30 cellular contexts compared by ENCODE assay signal in the genomic region with DNA sequence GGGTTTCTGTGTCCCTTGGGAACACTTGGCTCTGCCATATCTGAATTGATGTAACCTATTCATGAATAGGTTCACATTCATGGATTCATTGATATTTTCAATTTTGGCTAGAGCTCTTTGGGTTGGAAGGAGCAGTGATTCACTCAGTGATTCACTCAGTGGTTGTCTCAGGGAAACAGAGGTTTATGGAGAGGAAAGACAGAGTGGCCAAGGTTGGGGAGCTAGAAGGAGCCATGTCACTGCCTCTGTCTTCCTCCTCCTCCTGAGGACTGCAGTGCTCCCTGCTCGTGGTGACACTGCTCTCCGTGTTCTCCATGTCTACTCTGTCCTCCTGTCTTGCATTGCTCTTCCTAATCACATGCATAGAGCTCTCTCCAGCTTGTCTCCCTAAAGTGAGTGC. TPM values are rescaled to one million over a fixed set of nuclear protein-coding genes. Genes with fewer than 3 reads are reported as not detected.
DNase-seq lines count a peak whose midpoint lies in the region; ATAC-seq and TF ChIP-seq lines count a peak whose summit lies in the region.
"Had no signal": no experiment of that assay in that cellular context is flagged by ENCODE, and none has a peak within 500 bp of the region (broad histone marks: within the 10 kb centered on the region; RNA-seq: fewer than 3 reads in every experiment).

No MANE protein-coding gene starts in this region.

- H3K27me3 ChIP-seq in PC-3 (ENCODE audit: low read length): no peaks in the 10 kb centered on the region
- H3K27me3 ChIP-seq: esophagus muscularis mucosa, ovary, SJCRH30, upper lobe of right lung had no signal

- H3K4me1 ChIP-seq in PC-3 (ENCODE audit: insufficient read depth, low read length): no peaks in the 10 kb centered on the region
- H3K4me1 ChIP-seq: esophagus muscularis mucosa, SJCRH30, upper lobe of right lung had no signal

- H3F3A ChIP-seq in PC-3 (ENCODE audit: low read length, unreplicated experiment): no peaks in the 10 kb centered on the region

- H3K9ac ChIP-seq in PC-3 (ENCODE audit: low read length): no peak overlapping the region

- peaks cover 18% of the 10 kb centered on the region for H3K36me3 Mint-ChIP-seq in activated naive CD4-positive, alpha-beta T cell treated with anti-CD3 and anti-CD28 coated beads, Interleukin-2, amount 50 U/mL, for 24 hours

- WGBS in lower leg skin, 2 donors: 86 to 95% methylated on average over 2 of the region's 2 CpGs

- H3K9me3 ChIP-seq in PC-3 (ENCODE audit: low read length): no peaks in the 10 kb centered on the region
- H3K9me3 ChIP-seq: esophagus muscularis mucosa, ovary, SJCRH30, upper lobe of right lung had no signal

- intact Hi-C loops in PC-3 (cut with micrococcal nuclease): no loop called here
- intact Hi-C loops in lower leg skin (cut with DNase I; ENCODE audit: low total_unique reads): no loop called here

- in situ Hi-C loops in GM13977 (cut with MboI; ENCODE audit: low pct_unique_long_range_greater_than_20kb, low sequenced_read_pairs, unreplicated experiment): no loop called here

- no peaks in the 10 kb centered on the region for H3K9me3 Mint-ChIP-seq in activated naive CD4-positive, alpha-beta T cell treated with anti-CD3 and anti-CD28 coated beads, Interleukin-2, amount 50 U/mL, for 24 hours
- H3K9me3 Mint-ChIP-seq: activated CD4-positive, alpha-beta T cell treated with anti-CD3 and anti-CD28 coated beads, Interleukin-2, amount 10 ng/mL, durations not matched to agents 24 days and 14 days; activated T-cell treated with anti-CD3 and anti-CD28 coated beads, Interleukin-2, amount 50 U/mL, for 24 hours; CD4-positive, CD25-positive, alpha-beta regulatory T cell; H9; nephron progenitor cell; stimulated activated naive B cell treated with anti-CD40 and anti-IgM and Interleukin-4, amounts not matched to agents 10 μg/mL and 1 μg/mL and 100 μg/mL, for 72 hours had no signal

- H3K27ac Mint-ChIP-seq in activated naive CD4-positive, alpha-beta T cell treated with anti-CD3 and anti-CD28 coated beads, Interleukin-2, amount 50 U/mL, for 24 hours: peak overlapping the region; percentile 72
- H3K27ac Mint-ChIP-seq: activated CD4-positive, alpha-beta T cell treated with anti-CD3 and anti-CD28 coated beads, Interleukin-2, amount 10 ng/mL, durations not matched to agents 24 days and 14 days; activated T-cell treated with anti-CD3 and anti-CD28 coated beads, Interleukin-2, amount 50 U/mL, for 24 hours; H9; nephron progenitor cell; stimulated activated naive B cell treated with anti-CD40 and anti-IgM and Interleukin-4, amounts not matched to agents 10 μg/mL and 1 μg/mL and 100 μg/mL, for 72 hours had no signal

- no peak overlapping the region for H3K4me3 ChIP-seq in PC-3 (ENCODE audit: low read length)
- H3K4me3 ChIP-seq in lower leg skin (ENCODE audit: low read depth, poor library complexity, severe bottlenecking): no peak overlapping the region
- H3K4me3 ChIP-seq: esophagus muscularis mucosa, ovary, SJCRH30, upper lobe of right lung had no signal

- H3K4me3 Mint-ChIP-seq in activated naive CD4-positive, alpha-beta T cell treated with anti-CD3 and anti-CD28 coated beads, Interleukin-2, amount 50 U/mL, for 24 hours: no peak overlapping the region
- H3K4me3 Mint-ChIP-seq: activated CD4-positive, alpha-beta T cell treated with anti-CD3 and anti-CD28 coated beads, Interleukin-2, amount 10 ng/mL, durations not matched to agents 24 days and 14 days; activated T-cell treated with anti-CD3 and anti-CD28 coated beads, Interleukin-2, amount 50 U/mL, for 24 hours; CD4-positive, CD25-positive, alpha-beta regulatory T cell; H9; nephron progenitor cell; stimulated activated naive B cell treated with anti-CD40 and anti-IgM and Interleukin-4, amounts not matched to agents 10 μg/mL and 1 μg/mL and 100 μg/mL, for 72 hours had no signal

- H3K27ac ChIP-seq in PC-3 (ENCODE audit: low read length): no peak overlapping the region
- H3K27ac ChIP-seq: esophagus muscularis mucosa, ovary, SJCRH30, upper lobe of right lung had no signal

- CTCF ChIA-PET in PC-3 (lab: Charles Lee): interaction anchor here (0.6 kb wide), 1 partner anchor 81 kb away, joined by 3 read pairs; no protein-coding TSS in a partner anchor

- H4K20me1 ChIP-seq in PC-3 (ENCODE audit: low read length): no peaks in the 10 kb centered on the region

- TF ChIP-seq CTCF in PC-3 (conservative IDR thresholded peaks at IDR 0.05; ENCODE audit: low read depth, low read length) (no peak), GM13977 (IDR thresholded peaks at IDR 0.05; ENCODE audit: extremely low read depth, insufficient read depth, missing control alignments) (no peak), lower leg skin (IDR thresholded peaks at IDR 0.05) (no peak)

- BruUV-seq in PC-3 (replicated peaks; lab: Mats Ljungman, UMichigan): no TSS peak

- ATAC-seq in PC-3 (peak; percentile 64), GM19455 (IDR thresholded peaks at IDR 0.05; ENCODE audit: unreplicated experiment) (no peak)
- ATAC-seq: left lobe of liver; stimulated activated naive B cell treated with anti-CD40 and anti-IgM and Interleukin-4, amounts not matched to agents 10 μg/mL and 1 μg/mL and 100 μg/mL, for 72 hours; upper lobe of right lung had no signal

- H3K79me2 ChIP-seq in PC-3 (ENCODE audit: low read length): no peaks in the 10 kb centered on the region

- DNase-seq in activated naive CD4-positive, alpha-beta T cell treated with Interleukin-2 at 50 U/mL for 16 hours: no peak
- DNase-seq in PC-3 (peak; percentile 42), fibroblast of peridontal ligament (ENCODE audit: extremely low read depth) (peak; percentile 15), NCI-H748 (lab: John Stamatoyannopoulos, UW; ENCODE audit: unreplicated experiment) (no peak), GM13977 (ENCODE audit: low spot score) (no peak), lower leg skin (ENCODE audit: low spot score in 2 of 2) (no peak)
- DNase-seq: 8988T; activated CD4-positive, alpha-beta T cell treated with anti-CD3 and anti-CD28 coated beads, Interleukin-2, amount 10 ng/mL, durations not matched to agents 24 days and 14 days; activated T-cell treated with anti-CD3 and anti-CD28 coated beads, Interleukin-2, amount 50 U/mL, for 24 hours; AML-193; CD4-positive, CD25-positive, alpha-beta regulatory T cell; cerebellar nuclear complex; dermis blood vessel endothelial cell; DND-41; H9; hippocampal formation; mesenchymal stem cell; NCI-H1092 treated with DMSO at 0.1 percent for 48 hours; NCI-H1694 treated with DMSO at 0.1 percent for 48 hours; NCI-H446; NCI-H82; nephron progenitor cell; ovary; SJCRH30; stimulated activated naive B cell treated with anti-CD40 and anti-IgM and Interleukin-4, amounts not matched to agents 10 μg/mL and 1 μg/mL and 100 μg/mL, for 72 hours; upper lobe of right lung had no signal

- POLR2A ChIA-PET in PC-3 (lab: Charles Lee; ENCODE audit: unreplicated experiment): no interaction called here

- no peak overlapping the region for H3K4me2 ChIP-seq in PC-3 (ENCODE audit: low read length)

- H2AFZ ChIP-seq in PC-3 (ENCODE audit: low read length): no peak overlapping the region

- TF ChIP-seq POLR2A in lower leg skin (IDR thresholded peaks at IDR 0.05): no peak

- H3K4me1 Mint-ChIP-seq in activated naive CD4-positive, alpha-beta T cell treated with anti-CD3 and anti-CD28 coated beads, Interleukin-2, amount 50 U/mL, for 24 hours: no peaks in the 10 kb centered on the region
- H3K4me1 Mint-ChIP-seq: activated CD4-positive, alpha-beta T cell treated with anti-CD3 and anti-CD28 coated beads, Interleukin-2, amount 10 ng/mL, durations not matched to agents 24 days and 14 days; H9; nephron progenitor cell; stimulated activated naive B cell treated with anti-CD40 and anti-IgM and Interleukin-4, amounts not matched to agents 10 μg/mL and 1 μg/mL and 100 μg/mL, for 72 hours had no signal

- H3K27me3 Mint-ChIP-seq in activated naive CD4-positive, alpha-beta T cell treated with anti-CD3 and anti-CD28 coated beads, Interleukin-2, amount 50 U/mL, for 24 hours: no peaks in the 10 kb centered on the region
- H3K27me3 Mint-ChIP-seq: activated CD4-positive, alpha-beta T cell treated with anti-CD3 and anti-CD28 coated beads, Interleukin-2, amount 10 ng/mL, durations not matched to agents 24 days and 14 days; activated T-cell treated with anti-CD3 and anti-CD28 coated beads, Interleukin-2, amount 50 U/mL, for 24 hours; CD4-positive, CD25-positive, alpha-beta regulatory T cell; stimulated activated naive B cell treated with anti-CD40 and anti-IgM and Interleukin-4, amounts not matched to agents 10 μg/mL and 1 μg/mL and 100 μg/mL, for 72 hours had no signal

- peaks cover 17% of the 10 kb centered on the region for H3K36me3 ChIP-seq in PC-3 (ENCODE audit: low read depth, low read length)
- H3K36me3 ChIP-seq: ovary, SJCRH30 had no signal

- no peaks in the 10 kb centered on the region for H3K9me2 ChIP-seq in PC-3 (replicated peaks; ENCODE audit: low read length)

RNA-seq across cellular contexts. Expression of gene CEP164, which starts 17.4 kb away (rescaled TPM):
- total RNA-seq in PC-3 (2014; rRNA removed): 43.7 and 51.1 TPM in 2 replicates
- 10 to 100 TPM; 11.3 to 45.1 (median 15.2) TPM for total RNA-seq in lower leg skin

RNA-seq across cellular contexts. Expression of gene BACE1, which starts 29.0 kb away (rescaled TPM):
- total RNA-seq in PC-3 (2014; rRNA removed) (16.8 and 27.7 TPM in 2 replicates), lower leg skin (10 to 100 TPM in 3 of 4 donors, 1 to 10 TPM in 1; 9.1 to 31.6 (median 19.1) TPM)

RNA-seq across cellular contexts. Expression of gene BACE1-AS, which starts 53.9 kb away (rescaled TPM):
- total RNA-seq in PC-3 (2014; rRNA removed): 3.6 and 3.7 TPM in 2 replicates
- total RNA-seq in lower leg skin: 1 to 10 TPM; 2.7 to 5.8 (median 4.2) TPM

Comparison
In these comparisons a context has a peak if more than half of its experiments do, and no peak if none do; other contexts are left out.
1. DNase-seq: peak in PC-3 (single experiment) and fibroblast of peridontal ligament (single experiment); none in activated naive CD4-positive, alpha-beta T cell treated with Interleukin-2 at 50 U/mL for 16 hours (single experiment), NCI-H748 (single experiment), GM13977 (single experiment) and lower leg skin (0 of 2).